ENCODE assay signal across 17 cellular contexts in genomic region chr3:159860269-159860668, GRCh38. TPM values are rescaled to one million over a fixed set of nuclear protein-coding genes. Genes with fewer than 3 reads are reported as not detected.
A peak's percentile ranks its signal among the peaks of the same experiment; 100 is the strongest.
DNase-seq lines count a peak whose midpoint lies in the region; ATAC-seq, FAIRE-seq and TF ChIP-seq lines count a peak whose summit lies in the region.
"Had no signal": no experiment of that assay in that cellular context is flagged by ENCODE, and none has a peak within 500 bp of the region (broad histone marks: within the 10 kb centered on the region; RNA-seq: fewer than 3 reads in every experiment).

No MANE protein-coding gene starts in this region.

- peaks cover 64% of the 10 kb centered on the region for H3K4me1 ChIP-seq in endothelial cell of umbilical vein (ENCODE audit: control insufficient read depth, extremely low read depth, insufficient read depth, low read length)
- H3K4me1 ChIP-seq in skeletal muscle satellite cell (ENCODE audit: control insufficient read depth, insufficient read depth, low read length), result peaks cover 65% of the 10 kb centered on the region

- H3K4me3 ChIP-seq in endothelial cell of umbilical vein (replicated peaks in 1 of 3; ENCODE audit: insufficient read depth in 1 of 3, low read depth in 1 of 3, low read length in 3 of 3), result no peak overlapping the region
- no peak overlapping the region for H3K4me3 ChIP-seq in skeletal muscle satellite cell (ENCODE audit: low read length)

- no peaks in the 10 kb centered on the region for H3K36me3 ChIP-seq in endothelial cell of umbilical vein (ENCODE audit: control insufficient read depth in 2 of 2, extremely low read depth in 1 of 2, insufficient read depth in 2 of 2, low read length in 2 of 2)
- no peaks in the 10 kb centered on the region for H3K36me3 ChIP-seq in skeletal muscle satellite cell (ENCODE audit: insufficient read depth, low read length)

- no peak for TF ChIP-seq POLR2A in endothelial cell of umbilical vein (IDR thresholded peaks at IDR 0.05; ENCODE audit: low read depth, low read length)

- peaks cover 77% of the 10 kb centered on the region for H3K79me2 ChIP-seq in endothelial cell of umbilical vein (ENCODE audit: control insufficient read depth, insufficient read depth, low read length)

- no peaks in the 10 kb centered on the region for H3K9me3 ChIP-seq in endothelial cell of umbilical vein (replicated peaks; ENCODE audit: control insufficient read depth, insufficient read depth, low read length)
- no peaks in the 10 kb centered on the region for H3K9me3 ChIP-seq in skeletal muscle satellite cell (replicated peaks; ENCODE audit: low read length)

- DNase-seq in endothelial cell of umbilical vein (ENCODE audit: low read depth, low spot score), result no peak
- no peak for DNase-seq in SHP77 treated with DMSO at 0.1 percent for 48 hours (lab: John Stamatoyannopoulos, UW)
- no peak for DNase-seq in stimulated activated CD4-positive, alpha-beta T cell treated with anti-CD3 and anti-CD28 coated beads, Interleukin-1b, Interleukin-23, amount 100 ng/mL, for 48 hours
- DNase-seq: activated CD4-positive, alpha-beta memory T cell treated with anti-CD3 and anti-CD28 coated beads, Interleukin-2, amount 10 ng/mL, durations not matched to agents 7 days and 5 days; anterior cingulate cortex; CD8-positive, alpha-beta memory T cell; islet precursor cell; KG1; NCI-H1436; NCI-H510A treated with DMSO at 0.1 percent for 48 hours; stimulated activated CD4-positive, alpha-beta T cell treated with anti-CD3 and anti-CD28 coated beads, Interleukin-4, amount 100 ng/mL, for 24 hours had no signal

- ATAC-seq in GM18858 (IDR thresholded peaks at IDR 0.05; ENCODE audit: unreplicated experiment) (peak; percentile 29), HG03196 (IDR thresholded peaks at IDR 0.05; ENCODE audit: unreplicated experiment) (peak; percentile 30), HG03045 (IDR thresholded peaks at IDR 0.05; ENCODE audit: unreplicated experiment) (no peak)

- H4K20me1 ChIP-seq in endothelial cell of umbilical vein (replicated peaks; ENCODE audit: control insufficient read depth, extremely low read depth, insufficient read depth, low read length), result no peaks in the 10 kb centered on the region

- no peaks in the 10 kb centered on the region for H3K9me1 ChIP-seq in endothelial cell of umbilical vein (replicated peaks; ENCODE audit: control insufficient read depth, extremely low read depth, insufficient read depth, low read length)

- POLR2A ChIA-PET in endothelial cell of umbilical vein (lab: Charles Lee), result interaction anchor here (0.6 to 1.3 kb wide), 3 partner anchors 9 to 23 kb away, joined by 3 read pairs; no protein-coding TSS in a partner anchor

- intact Hi-C loops in endothelial cell of umbilical vein (cut with micrococcal nuclease), result no loop called here

- H2AFZ ChIP-seq in endothelial cell of umbilical vein (ENCODE audit: low read depth, low read length), result no peak overlapping the region

- BruUV-seq in endothelial cell of umbilical vein (replicated peaks; lab: Mats Ljungman, UMichigan), result TSS peak; percentile 63

- FAIRE-seq in endothelial cell of umbilical vein (lab: Jason Lieb, UNC), result no peak
- FAIRE-seq: H1 had no signal

- no peaks in the 10 kb centered on the region for H3K27me3 ChIP-seq in endothelial cell of umbilical vein (ENCODE audit: control insufficient read depth in 2 of 2, insufficient read depth in 2 of 2, low read length in 2 of 2)
- no peaks in the 10 kb centered on the region for H3K27me3 ChIP-seq in skeletal muscle satellite cell (ENCODE audit: control insufficient read depth, insufficient read depth, low read length)

- TF ChIP-seq CTCF in endothelial cell of umbilical vein (IDR thresholded peaks at IDR 0.05; ENCODE audit: extremely low read depth in 1 of 2, insufficient read depth in 1 of 2, low read depth in 1 of 2, low read length in 2 of 2), result no peak

- CTCF ChIA-PET in endothelial cell of umbilical vein (lab: Charles Lee), result interaction anchor here (1.0 to 9.7 kb wide), 3 partner anchors 16 to 31 kb away, joined by 3 to 74 read pairs (median 5); no protein-coding TSS in a partner anchor

- peak overlapping the region; percentile 85 for H3K27ac ChIP-seq in endothelial cell of umbilical vein (ENCODE audit: insufficient read depth, low read depth, low read length)
- H3K27ac ChIP-seq: RWPE1 had no signal

- H3K4me2 ChIP-seq in endothelial cell of umbilical vein (ENCODE audit: insufficient read depth, low read length) (peak overlapping the region; percentile 12), skeletal muscle satellite cell (ENCODE audit: low read length) (peak overlapping the region; percentile 24)

- dilution Hi-C loops in endothelial cell of umbilical vein (cut with MboI; ENCODE audit: extremely low pct_ligation_motif_present, low sequenced_read_pairs), result no loop called here

- H3K9ac ChIP-seq in endothelial cell of umbilical vein (replicated peaks; ENCODE audit: extremely low read depth, insufficient read depth, low read length), result peak overlapping the region; percentile 4
- H3K9ac ChIP-seq in skeletal muscle satellite cell (ENCODE audit: low read depth, low read length), result peak overlapping the region; percentile 31

TF ChIP-seq in endothelial cell of umbilical vein, 7 proteins besides CTCF, POLR2A, EP300 and RAD21:
- peak; percentile 10 for TF ChIP-seq JUN (IDR thresholded peaks at IDR 0.05; ENCODE audit: borderline replicate concordance, insufficient read depth, insufficient read length, low read depth)
- TF ChIP-seq GATA2 (IDR thresholded peaks at IDR 0.05; ENCODE audit: insufficient read depth, insufficient read length, low read depth, low read length), result no peak
- peak; percentile 11 for TF ChIP-seq FOS (IDR thresholded peaks at IDR 0.05; ENCODE audit: borderline replicate concordance, insufficient read depth, low read length)
- TF ChIP-seq EZH2 (IDR thresholded peaks at IDR 0.05; ENCODE audit: borderline replicate concordance, low read depth, low read length, severe bottlenecking), result no peak
- no peak for TF ChIP-seq MAX (IDR thresholded peaks at IDR 0.05; ENCODE audit: insufficient read depth, insufficient read length)
- no peak for TF ChIP-seq MYC (IDR thresholded peaks at IDR 0.05; ENCODE audit: low read depth, low read length)
TF ChIP-seq in endothelial cell of umbilical vein: peak in this region for 2.

RNA-seq across cellular contexts. Expression of gene SCHIP1, which starts 20.6 kb away (rescaled TPM):
- total RNA-seq in endothelial cell of umbilical vein, result 23.1 and 34.5 TPM in 2 replicates
- polyA plus RNA-seq in endothelial cell of umbilical vein, result 9.4 and 16.9 TPM in 2 replicates
- polyA plus RNA-seq in endothelial cell of umbilical vein (2011; cell fraction: cytosol; rRNA removed), result 17.9 and 20.5 TPM in 2 replicates
- polyA plus RNA-seq in endothelial cell of umbilical vein (2011; cell fraction: nucleus; rRNA removed), result 44.2 and 53.9 TPM in 2 replicates
- 15.5 and 20.4 TPM in 2 replicates for polyA plus RNA-seq in endothelial cell of umbilical vein (2012)
- polyA minus RNA-seq in endothelial cell of umbilical vein, result 19.9 and 28.8 TPM in 2 replicates
- polyA minus RNA-seq in endothelial cell of umbilical vein (2011; cell fraction: cytosol; rRNA and poly(A)+ RNA removed), result not detected
- polyA minus RNA-seq in endothelial cell of umbilical vein (2011; cell fraction: nucleus; rRNA and poly(A)+ RNA removed), result 48.3 and 71.4 TPM in 2 replicates
- total RNA-seq in skeletal muscle satellite cell (2012; rRNA removed), result 0.44 and 2.0 TPM in 2 replicates
- total RNA-seq: CD8-positive, alpha-beta memory T cell had no signal
- polyA plus RNA-seq: CD8-positive, alpha-beta memory T cell had no signal
